Comparison of ENCODE assay signal across 30 cellular contexts in genomic region chr6:130211697-130212096, GRCh38. TPM values are rescaled to one million over a fixed set of nuclear protein-coding genes. Genes with fewer than 3 reads are reported as not detected.
DNase-seq lines count a peak whose midpoint lies in the region; ATAC-seq lines count a peak whose summit lies in the region.
"Had no signal": no experiment of that assay in that cellular context is flagged by ENCODE, and none has a peak within 500 bp of the region (broad histone marks: within the 10 kb centered on the region; RNA-seq: fewer than 3 reads in every experiment).

No MANE protein-coding gene starts in this region.

- H3K36me3 ChIP-seq in naive thymus-derived CD4-positive, alpha-beta T cell (ENCODE audit: control insufficient read depth in 2 of 3, insufficient read depth in 3 of 3, low read length in 3 of 3), result peaks cover 4 to 28% (median 7%) of the 10 kb centered on the region in 3 experiments
- H3K36me3 ChIP-seq: left ventricle myocardium inferior had no signal

- intact Hi-C loops in naive thymus-derived CD4-positive, alpha-beta T cell (cut with micrococcal nuclease), result loop anchor here in 1 of 2 donors (1.0 to 10.0 kb wide), 3 partner anchors 9 to 467 kb away; partner anchors contain the start of gene SAMD3

- peaks cover 75% of the 10 kb centered on the region for H3K36me3 Mint-ChIP-seq in activated CD8-positive, alpha-beta memory T cell treated with anti-CD3 and anti-CD28 coated beads, Interleukin-2, amount 10 ng/mL, durations not matched to agents 7 days and 5 days
- H3K36me3 Mint-ChIP-seq in activated naive CD4-positive, alpha-beta T cell treated with anti-CD3 and anti-CD28 coated beads, Interleukin-2, amount 50 U/mL, for 72 hours, result peaks cover 0 to 25% of the 10 kb centered on the region in 2 donors
- H3K36me3 Mint-ChIP-seq in naive thymus-derived CD4-positive, alpha-beta T cell, result peaks cover 18 to 74% (median 49%) of the 10 kb centered on the region in 5 donors

- H3K4me1 Mint-ChIP-seq in activated CD8-positive, alpha-beta memory T cell treated with anti-CD3 and anti-CD28 coated beads, Interleukin-2, amount 10 ng/mL, durations not matched to agents 7 days and 5 days, result peaks cover 56% of the 10 kb centered on the region
- peaks cover 34 to 91% (median 87%) of the 10 kb centered on the region in 7 donors for H3K4me1 Mint-ChIP-seq in naive thymus-derived CD4-positive, alpha-beta T cell
- H3K4me1 Mint-ChIP-seq: neural crest cell had no signal

- H3K4me3 Mint-ChIP-seq in activated CD8-positive, alpha-beta memory T cell treated with anti-CD3 and anti-CD28 coated beads, Interleukin-2, amount 10 ng/mL, durations not matched to agents 7 days and 5 days, result peak overlapping the region; percentile 69
- H3K4me3 Mint-ChIP-seq in naive thymus-derived CD4-positive, alpha-beta T cell, result peak overlapping the region; percentile 61 to 98 (median 88)
- H3K4me3 Mint-ChIP-seq: B cell, neural crest cell, WTC11 had no signal

- H3K9me3 ChIP-seq in naive thymus-derived CD4-positive, alpha-beta T cell (ENCODE audit: control insufficient read depth in 2 of 3, low read length in 3 of 3), result no peaks in the 10 kb centered on the region
- H3K9me3 ChIP-seq: A549, left ventricle myocardium inferior had no signal

- ATAC-seq in activated CD8-positive, alpha-beta memory T cell treated with anti-CD3 and anti-CD28 coated beads, Interleukin-2, amount 10 ng/mL, durations not matched to agents 7 days and 5 days, result peak; percentile 60
- ATAC-seq in GM19395 (IDR thresholded peaks at IDR 0.05; ENCODE audit: unreplicated experiment), result peak; percentile 57
- peak; percentile 68 to 75 for ATAC-seq in activated naive CD4-positive, alpha-beta T cell treated with anti-CD3 and anti-CD28 coated beads, Interleukin-2, amount 50 U/mL, for 72 hours
- no peak for ATAC-seq in naive thymus-derived CD4-positive, alpha-beta T cell
- ATAC-seq in GM21528 (IDR thresholded peaks at IDR 0.05; ENCODE audit: low FRiP score, unreplicated experiment), result no peak
- ATAC-seq in GM21529 (IDR thresholded peaks at IDR 0.05; ENCODE audit: unreplicated experiment), result no peak
- no peak for ATAC-seq in GM21367 (IDR thresholded peaks at IDR 0.05; ENCODE audit: unreplicated experiment)
- ATAC-seq: A549, foreskin keratinocyte, HCT116, sciatic nerve, SK-N-SH treated with all-trans-retinoic acid at 6 μM for 48 hours, WTC11 had no signal

- peak overlapping the region; percentile 76 for H3K27ac Mint-ChIP-seq in activated CD8-positive, alpha-beta memory T cell treated with anti-CD3 and anti-CD28 coated beads, Interleukin-2, amount 10 ng/mL, durations not matched to agents 7 days and 5 days
- H3K27ac Mint-ChIP-seq in activated naive CD4-positive, alpha-beta T cell treated with anti-CD3 and anti-CD28 coated beads, Interleukin-2, amount 50 U/mL, for 72 hours, result peak overlapping the region in 1 of 2 donors; percentile 68
- H3K27ac Mint-ChIP-seq in naive thymus-derived CD4-positive, alpha-beta T cell, result peak overlapping the region in 8 of 9 donors; percentile 11 to 92 (median 66)
- H3K27ac Mint-ChIP-seq: B cell, WTC11 had no signal

- peaks cover 36 to 41% of the 10 kb centered on the region in 2 donors for H3K4me1 ChIP-seq in naive thymus-derived CD4-positive, alpha-beta T cell (ENCODE audit: control insufficient read depth in 2 of 2, insufficient read depth in 2 of 2, low read length in 2 of 2)
- H3K4me1 ChIP-seq: A549, foreskin keratinocyte, left ventricle myocardium inferior had no signal

- H3K27ac ChIP-seq in naive thymus-derived CD4-positive, alpha-beta T cell (ENCODE audit: low read depth, low read length), result no peak overlapping the region
- H3K27ac ChIP-seq: A549, foreskin keratinocyte, KMS-11, left ventricle myocardium inferior, RWPE1 had no signal

- CTCF ChIA-PET in activated CD8-positive, alpha-beta memory T cell treated with anti-CD3 and anti-CD28 coated beads, Interleukin-2, amount 10 ng/mL, durations not matched to agents 7 days and 5 days (lab: Charles Lee), result interaction anchor here (1.2 to 1.4 kb wide), 2 partner anchors 12 to 26 kb away, joined by 3 to 7 read pairs; partner anchors contain the start of gene SAMD3
- CTCF ChIA-PET in naive thymus-derived CD4-positive, alpha-beta T cell (lab: Charles Lee), result interaction anchor here (0.5 to 1.2 kb wide), 5 partner anchors 12 to 118 kb away, joined by 3 to 4 read pairs (median 3); partner anchors contain the start of gene SAMD3

- H3K9me3 Mint-ChIP-seq in activated CD8-positive, alpha-beta memory T cell treated with anti-CD3 and anti-CD28 coated beads, Interleukin-2, amount 10 ng/mL, durations not matched to agents 7 days and 5 days (ENCODE audit: low read depth), result no peaks in the 10 kb centered on the region
- no peaks in the 10 kb centered on the region for H3K9me3 Mint-ChIP-seq in activated naive CD4-positive, alpha-beta T cell treated with anti-CD3 and anti-CD28 coated beads, Interleukin-2, amount 50 U/mL, for 72 hours
- peaks cover 0 to 4% (median 0%) of the 10 kb centered on the region in 11 donors for H3K9me3 Mint-ChIP-seq in naive thymus-derived CD4-positive, alpha-beta T cell

- POLR2A ChIA-PET in naive thymus-derived CD4-positive, alpha-beta T cell (lab: Charles Lee), result interaction anchor here (0.7 to 1.5 kb wide), 3 partner anchors 8 to 50 kb away, joined by 3 to 5 read pairs (median 3); no protein-coding TSS in a partner anchor

- H3K27me3 ChIP-seq in naive thymus-derived CD4-positive, alpha-beta T cell (ENCODE audit: control insufficient read depth in 2 of 2, insufficient read depth in 2 of 2, low read length in 2 of 2), result no peaks in the 10 kb centered on the region
- H3K27me3 ChIP-seq: foreskin keratinocyte had no signal

- no peaks in the 10 kb centered on the region for H3K27me3 Mint-ChIP-seq in activated CD8-positive, alpha-beta memory T cell treated with anti-CD3 and anti-CD28 coated beads, Interleukin-2, amount 10 ng/mL, durations not matched to agents 7 days and 5 days
- no peaks in the 10 kb centered on the region for H3K27me3 Mint-ChIP-seq in naive thymus-derived CD4-positive, alpha-beta T cell
- H3K27me3 Mint-ChIP-seq: B cell had no signal

- no peak for DNase-seq in activated CD8-positive, alpha-beta memory T cell treated with anti-CD3 and anti-CD28 coated beads, Interleukin-2, amount 10 ng/mL, durations not matched to agents 7 days and 5 days
- no peak for DNase-seq in activated CD8-positive, alpha-beta memory T cell treated with anti-CD3 and anti-CD28 coated beads, Interleukin-2, amount 50 U/mL, for 48 hours
- no peak for DNase-seq in activated naive CD4-positive, alpha-beta T cell treated with anti-CD3 and anti-CD28 coated beads, Interleukin-2, amount 50 U/mL, for 72 hours (ENCODE audit: low spot score in 2 of 2)
- no peak for DNase-seq in naive thymus-derived CD4-positive, alpha-beta T cell
- DNase-seq: erythroblast; foreskin keratinocyte; hippocampal formation; left ventricle myocardium inferior; midbrain; MV-4-11; NCI-H1694 treated with DMSO at 0.1 percent for 48 hours; NCI-H2171 treated with DMSO at 0.1 percent for 48 hours; NCI-H526 treated with DMSO at 0.1 percent for 48 hours; stimulated activated CD4-positive, alpha-beta T cell treated with anti-CD3 and anti-CD28 coated beads, Interleukin-15, amount 100 ng/mL, for 24 hours; stimulated activated CD8-positive, alpha-beta memory T cell treated with anti-CD3 and anti-CD28 coated beads, Interleukin-4, amount 100 ng/mL, for 48 hours; substantia nigra; T1000 had no signal

- peak overlapping the region; percentile 3 for H3K4me3 ChIP-seq in naive thymus-derived CD4-positive, alpha-beta T cell (ENCODE audit: low read length)
- H3K4me3 ChIP-seq: A549, left ventricle myocardium inferior had no signal

RNA-seq across cellular contexts. Expression of gene SAMD3, which starts 11.1 kb away (rescaled TPM):
- total RNA-seq in activated CD8-positive, alpha-beta memory T cell treated with anti-CD3 and anti-CD28 coated beads, Interleukin-2, amount 10 ng/mL, durations not matched to agents 7 days and 5 days, result 10 to 100 TPM; 14.3 to 47.9 TPM
- total RNA-seq in activated naive CD4-positive, alpha-beta T cell treated with anti-CD3 and anti-CD28 coated beads, Interleukin-2, amount 50 U/mL, for 72 hours, result 1 to 10 TPM in 1 of 2 donors, under 1 TPM in 1; 0.95 to 5.6 TPM
- total RNA-seq in naive thymus-derived CD4-positive, alpha-beta T cell, result 10 to 100 TPM; 23.7 to 67.3 (median 40.7) TPM
- 10 to 100 TPM; 43.4 to 62.6 TPM for polyA plus RNA-seq in naive thymus-derived CD4-positive, alpha-beta T cell
- total RNA-seq: left ventricle myocardium inferior had no signal
- polyA plus RNA-seq: A549 had no signal

Comparison
In these comparisons a context has a peak if more than half of its experiments do, and no peak if none do; other contexts are left out.
1. ATAC-seq: peak in activated CD8-positive, alpha-beta memory T cell treated with anti-CD3 and anti-CD28 coated beads, Interleukin-2, amount 10 ng/mL, durations not matched to agents 7 days and 5 days (single experiment), GM19395 (single experiment) and activated naive CD4-positive, alpha-beta T cell treated with anti-CD3 and anti-CD28 coated beads, Interleukin-2, amount 50 U/mL, for 72 hours (2 of 2); none in naive thymus-derived CD4-positive, alpha-beta T cell (single experiment), GM21528 (single experiment), GM21529 (single experiment) and GM21367 (single experiment).